18 cellular contexts compared by ENCODE assay signal in the genomic region with DNA sequence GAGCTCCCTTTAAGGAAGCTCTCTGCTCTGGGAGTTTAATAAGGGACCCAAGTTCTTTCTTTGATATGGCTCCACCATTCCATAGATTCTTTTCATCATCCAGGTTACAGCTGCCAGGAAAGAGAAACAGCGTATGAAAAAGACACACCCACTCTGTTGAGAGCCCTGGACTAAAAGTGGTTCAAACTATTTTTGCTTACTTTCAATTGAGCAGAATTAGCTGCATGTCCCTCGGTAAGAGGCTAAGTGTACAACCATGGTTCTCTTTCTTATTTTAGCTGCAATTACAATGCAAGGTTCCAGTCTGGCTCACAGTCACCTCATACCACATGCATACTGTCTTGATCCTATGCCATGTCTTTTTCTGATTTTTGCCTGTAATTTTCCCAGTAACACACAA.
"Had no signal": no experiment of that assay in that cellular context is flagged by ENCODE, and none has a peak within 500 bp of the region (broad histone marks: within the 10 kb centered on the region; RNA-seq: fewer than 3 reads in every experiment).

No MANE protein-coding gene starts in this region.

- H3K4me1 ChIP-seq: gastroesophageal sphincter, heart right ventricle, pancreas, spleen had no signal

- H3K9me3 Mint-ChIP-seq: endodermal cell, type B pancreatic cell had no signal

- H3K4me1 Mint-ChIP-seq: activated B cell treated with CpG ODN at 0.5 μM for 24 hours; naive thymus-derived CD4-positive, alpha-beta T cell; stimulated activated naive CD8-positive, alpha-beta T cell treated with anti-CD3 and anti-CD28 coated beads, Interleukin-15, amount 100 ng/mL, for 72 hours had no signal

- H3K27ac ChIP-seq: dorsolateral prefrontal cortex, gastroesophageal sphincter, heart right ventricle, pancreas, sigmoid colon, spleen had no signal

- H3K27ac Mint-ChIP-seq: activated B cell treated with CpG ODN at 0.5 μM for 24 hours; activated CD8-positive, alpha-beta T cell treated with anti-CD3 and anti-CD28 coated beads for 36 hours; activated naive CD4-positive, alpha-beta T cell treated with anti-CD3 and anti-CD28 coated beads, Interleukin-2, amount 50 U/mL, for 72 hours; activated T-cell treated with anti-CD3 and anti-CD28 coated beads, Interleukin-2, amount 50 U/mL, for 72 hours; endodermal cell; naive thymus-derived CD4-positive, alpha-beta T cell; stimulated activated naive CD8-positive, alpha-beta T cell treated with anti-CD3 and anti-CD28 coated beads, Interleukin-15, amount 100 ng/mL, for 72 hours; type B pancreatic cell had no signal

- H3K36me3 ChIP-seq: gastroesophageal sphincter, heart right ventricle, pancreas, sigmoid colon, spleen had no signal

- H3K36me3 Mint-ChIP-seq: activated naive CD4-positive, alpha-beta T cell treated with anti-CD3 and anti-CD28 coated beads, Interleukin-2, amount 50 U/mL, for 72 hours; naive thymus-derived CD4-positive, alpha-beta T cell; type B pancreatic cell had no signal

- H3K27me3 Mint-ChIP-seq: activated B cell treated with CpG ODN at 0.5 μM for 24 hours; activated CD8-positive, alpha-beta T cell treated with anti-CD3 and anti-CD28 coated beads for 36 hours; naive thymus-derived CD4-positive, alpha-beta T cell; stimulated activated naive CD8-positive, alpha-beta T cell treated with anti-CD3 and anti-CD28 coated beads, Interleukin-15, amount 100 ng/mL, for 72 hours; type B pancreatic cell had no signal

- DNase-seq: activated B cell treated with CpG ODN at 0.5 μM for 24 hours; activated CD4-positive, alpha-beta T cell treated with anti-CD3 and anti-CD28 coated beads for 48 hours; activated CD8-positive, alpha-beta T cell treated with anti-CD3 and anti-CD28 coated beads for 36 hours; activated gamma-delta T cell; activated T-cell treated with anti-CD3 and anti-CD28 coated beads, Interleukin-2, amount 50 U/mL, for 72 hours; dorsolateral prefrontal cortex; endodermal cell; heart right ventricle; mammary epithelial cell; mucosa of descending colon; naive thymus-derived CD4-positive, alpha-beta T cell; pancreas; sigmoid colon; spleen; stimulated activated naive CD8-positive, alpha-beta T cell treated with anti-CD3 and anti-CD28 coated beads, Interleukin-15, amount 100 ng/mL, for 72 hours had no signal

- ATAC-seq: activated CD8-positive, alpha-beta T cell treated with anti-CD3 and anti-CD28 coated beads for 36 hours; activated naive CD4-positive, alpha-beta T cell treated with anti-CD3 and anti-CD28 coated beads, Interleukin-2, amount 50 U/mL, for 72 hours; activated T-cell treated with anti-CD3 and anti-CD28 coated beads, Interleukin-2, amount 50 U/mL, for 72 hours; gastroesophageal sphincter; mucosa of descending colon; naive thymus-derived CD4-positive, alpha-beta T cell; pancreas; stimulated activated naive CD8-positive, alpha-beta T cell treated with anti-CD3 and anti-CD28 coated beads, Interleukin-15, amount 100 ng/mL, for 72 hours had no signal

- H3K4me3 Mint-ChIP-seq: activated B cell treated with CpG ODN at 0.5 μM for 24 hours; activated CD8-positive, alpha-beta T cell treated with anti-CD3 and anti-CD28 coated beads for 36 hours; activated T-cell treated with anti-CD3 and anti-CD28 coated beads, Interleukin-2, amount 50 U/mL, for 72 hours; endodermal cell; naive thymus-derived CD4-positive, alpha-beta T cell; stimulated activated naive CD8-positive, alpha-beta T cell treated with anti-CD3 and anti-CD28 coated beads, Interleukin-15, amount 100 ng/mL, for 72 hours; type B pancreatic cell had no signal

- H3K4me3 ChIP-seq: dorsolateral prefrontal cortex, gastroesophageal sphincter, heart right ventricle, mucosa of descending colon, pancreas, sigmoid colon, spleen had no signal

- H3K27me3 ChIP-seq: gastroesophageal sphincter, heart right ventricle, pancreas, sigmoid colon, spleen had no signal

- H3K9me3 ChIP-seq: gastroesophageal sphincter, mucosa of descending colon, pancreas, sigmoid colon, spleen had no signal
